ENCODE assay signal across 23 cellular contexts in genomic region chr12:9810721-9811120, GRCh38. TPM values are rescaled to one million over a fixed set of nuclear protein-coding genes. Genes with fewer than 3 reads are reported as not detected.
A peak's percentile ranks its signal among the peaks of the same experiment; 100 is the strongest.
DNase-seq lines count a peak whose midpoint lies in the region; FAIRE-seq and TF ChIP-seq lines count a peak whose summit lies in the region.
"Had no signal": no experiment of that assay in that cellular context is flagged by ENCODE, and none has a peak within 500 bp of the region (broad histone marks: within the 10 kb centered on the region; RNA-seq: fewer than 3 reads in every experiment).

No MANE protein-coding gene starts in this region.

- peak overlapping the region in 5 of 11 experiments; percentile 26 to 69 (median 46); a peak in 10 of 22 replicates for H3K27ac ChIP-seq in BLaER1 treated with 17β-estradiol and CSF1 and Interleukin-3, amounts not matched to agents 10 nM and 100 nM
- H3K27ac ChIP-seq in keratinocyte (ENCODE audit: control insufficient read depth, insufficient read depth, low read length) (no peak overlapping the region), Karpas-422 (ENCODE audit: low read length) (no peak overlapping the region)
- H3K27ac ChIP-seq: esophagus muscularis mucosa, heart right ventricle, stomach, uterus had no signal

- TF ChIP-seq CTCF in Loucy (conservative IDR thresholded peaks at IDR 0.05; ENCODE audit: low read length) (no peak), keratinocyte (optimal IDR thresholded peaks at IDR 0.05 in 1 of 3, IDR thresholded peaks at IDR 0.05 in 1 of 3, conservative IDR thresholded peaks at IDR 0.05 in 1 of 3; ENCODE audit: extremely low read depth in 1 of 3, insufficient read depth in 2 of 3, low read length in 3 of 3) (no peak)

- H3K4me3 ChIP-seq in BLaER1 treated with 17β-estradiol and CSF1 and Interleukin-3, amounts not matched to agents 10 nM and 100 nM: no peak overlapping the region
- H3K4me3 ChIP-seq in Loucy (ENCODE audit: low read length, poor library complexity, severe bottlenecking): peak overlapping the region; percentile 23
- H3K4me3 ChIP-seq in keratinocyte (ENCODE audit: control insufficient read depth in 2 of 3, extremely low read depth in 1 of 3, insufficient read depth in 2 of 3, low read depth in 1 of 3, low read length in 3 of 3): no peak overlapping the region
- H3K4me3 ChIP-seq in Karpas-422 (ENCODE audit: low read length): no peak overlapping the region
- H3K4me3 ChIP-seq: esophagus muscularis mucosa, heart right ventricle, stomach, uterus had no signal

- H3K79me2 ChIP-seq in Loucy (ENCODE audit: insufficient read depth, low read length) (no peaks in the 10 kb centered on the region; the same call in 1 of the 2 replicates), keratinocyte (ENCODE audit: control insufficient read depth, insufficient read depth, low read length) (no peaks in the 10 kb centered on the region), Karpas-422 (ENCODE audit: low read length) (no peaks in the 10 kb centered on the region)

- DNase-seq in SKM-1 (lab: John Stamatoyannopoulos, UW; ENCODE audit: unreplicated experiment) (peak; percentile 46), keratinocyte (ENCODE audit: low read depth, low spot score) (no peak), Karpas-422 (no peak), AG08396 (ENCODE audit: low spot score) (no peak), NCI-H2081 (lab: John Stamatoyannopoulos, UW) (no peak)
- no peak for DNase-seq in activated CD8-positive, alpha-beta memory T cell treated with anti-CD3 and anti-CD28 coated beads for 24 hours
- DNase-seq: activated CD4-positive, alpha-beta T cell treated with anti-CD3 and anti-CD28 coated beads, Interleukin-2, amount 10 ng/mL, durations not matched to agents 24 days and 14 days; activated T-cell treated with anti-CD3 and anti-CD28 coated beads, Interleukin-2, amount 50 U/mL, for 1 hour; Calu3; GDM1; heart right ventricle; islet precursor cell; mesendoderm; NCI-H1105 treated with DMSO at 0.1 percent for 48 hours; NCI-H774; stomach; uterus had no signal

- no peaks in the 10 kb centered on the region for H3K9me3 ChIP-seq in BLaER1 treated with 17β-estradiol and CSF1 and Interleukin-3, amounts not matched to agents 10 nM and 100 nM (replicated peaks in 1 of 11)
- H3K9me3 ChIP-seq in Loucy (ENCODE audit: insufficient read depth, low read depth, low read length) (no peaks in the 10 kb centered on the region), keratinocyte (ENCODE audit: control insufficient read depth, low read depth, low read length) (no peaks in the 10 kb centered on the region), Karpas-422 (ENCODE audit: low read length) (no peaks in the 10 kb centered on the region)
- H3K9me3 ChIP-seq: esophagus muscularis mucosa, heart right ventricle, stomach, uterus had no signal

- H2AFZ ChIP-seq in Loucy (ENCODE audit: low read length): no peak overlapping the region
- H2AFZ ChIP-seq in keratinocyte (ENCODE audit: control insufficient read depth, low read length): peak overlapping the region; percentile 37
- H2AFZ ChIP-seq in Karpas-422 (ENCODE audit: low read length): no peak overlapping the region

- H3K27me3 ChIP-seq in BLaER1 treated with 17β-estradiol and CSF1 and Interleukin-3, amounts not matched to agents 10 nM and 100 nM: no peaks in the 10 kb centered on the region
- H3K27me3 ChIP-seq in Loucy (ENCODE audit: insufficient read depth, low read length, poor library complexity, severe bottlenecking): no peaks in the 10 kb centered on the region
- H3K27me3 ChIP-seq in keratinocyte (ENCODE audit: control insufficient read depth, extremely low read depth, insufficient read depth, low read length): peaks cover 5% of the 10 kb centered on the region
- no peaks in the 10 kb centered on the region for H3K27me3 ChIP-seq in Karpas-422 (ENCODE audit: low read length)
- H3K27me3 ChIP-seq: uterus had no signal

- H3K4me1 ChIP-seq in BLaER1 treated with 17β-estradiol and CSF1 and Interleukin-3, amounts not matched to agents 10 nM and 100 nM: peaks cover 11 to 32% (median 22%) of the 10 kb centered on the region in 10 experiments; a peak in 19 of 20 replicates
- H3K4me1 ChIP-seq in Loucy (ENCODE audit: insufficient read depth, low read length, poor library complexity, severe bottlenecking) (peaks cover 11% of the 10 kb centered on the region), keratinocyte (ENCODE audit: control insufficient read depth, extremely low read depth, insufficient read depth, low read length) (no peaks in the 10 kb centered on the region), Karpas-422 (ENCODE audit: low read length) (peaks cover 3% of the 10 kb centered on the region; the same call in 1 of the 2 replicates)
- H3K4me1 ChIP-seq: esophagus muscularis mucosa, uterus had no signal

- peak overlapping the region in 2 of 11 experiments; percentile 24 to 25; a peak in 2 of 22 replicates for H3K9ac ChIP-seq in BLaER1 treated with 17β-estradiol and CSF1 and Interleukin-3, amounts not matched to agents 10 nM and 100 nM
- H3K9ac ChIP-seq in Loucy (ENCODE audit: low read depth, low read length, poor library complexity, severe bottlenecking) (no peak overlapping the region), keratinocyte (ENCODE audit: control insufficient read depth, extremely low read depth, insufficient read depth, low read length) (no peak overlapping the region), Karpas-422 (ENCODE audit: low read length) (no peak overlapping the region)

- H3K36me3 ChIP-seq in BLaER1 treated with 17β-estradiol and CSF1 and Interleukin-3, amounts not matched to agents 10 nM and 100 nM: no peaks in the 10 kb centered on the region
- H3K36me3 ChIP-seq in Loucy (ENCODE audit: insufficient read depth, low read length): no peaks in the 10 kb centered on the region
- no peaks in the 10 kb centered on the region for H3K36me3 ChIP-seq in keratinocyte (ENCODE audit: control insufficient read depth in 2 of 2, extremely low read depth in 1 of 2, insufficient read depth in 2 of 2, low read length in 2 of 2)
- H3K36me3 ChIP-seq in Karpas-422 (ENCODE audit: insufficient read depth, low read length): no peaks in the 10 kb centered on the region
- H3K36me3 ChIP-seq: esophagus muscularis mucosa, heart right ventricle, stomach, uterus had no signal

- dilution Hi-C loops in keratinocyte (cut with MboI; ENCODE audit: extremely low pct_ligation_motif_present, low sequenced_read_pairs): no loop called here

- no peaks in the 10 kb centered on the region for H3K9me1 ChIP-seq in keratinocyte (ENCODE audit: control insufficient read depth, extremely low read depth, insufficient read depth, low read length)

- H4K20me1 ChIP-seq in BLaER1 treated with 17β-estradiol and CSF1 and Interleukin-3, amounts not matched to agents 10 nM and 100 nM: no peaks in the 10 kb centered on the region
- H4K20me1 ChIP-seq in Loucy (ENCODE audit: insufficient read depth, low read length, poor library complexity, severe bottlenecking): no peaks in the 10 kb centered on the region
- H4K20me1 ChIP-seq in keratinocyte (ENCODE audit: control insufficient read depth, extremely low read depth, insufficient read depth, low read length): no peaks in the 10 kb centered on the region
- H4K20me1 ChIP-seq in Karpas-422 (ENCODE audit: insufficient read depth, low read depth, low read length): no peaks in the 10 kb centered on the region

- peak overlapping the region; percentile 13 to 73 (median 46); a peak in 21 of 22 replicates for H3K4me2 ChIP-seq in BLaER1 treated with 17β-estradiol and CSF1 and Interleukin-3, amounts not matched to agents 10 nM and 100 nM
- peak overlapping the region; percentile 57 for H3K4me2 ChIP-seq in Loucy (ENCODE audit: low read depth, low read length, poor library complexity, severe bottlenecking)
- no peak overlapping the region for H3K4me2 ChIP-seq in keratinocyte (ENCODE audit: control insufficient read depth, extremely low read depth, insufficient read depth, low read depth, low read length)
- no peak overlapping the region for H3K4me2 ChIP-seq in Karpas-422 (ENCODE audit: low read depth, low read length, poor library complexity, severe bottlenecking)

- no peak for FAIRE-seq in keratinocyte (lab: Jason Lieb, UNC)

- H3K9me2 ChIP-seq in Loucy (replicated peaks; ENCODE audit: low read depth, low read length) (no peaks in the 10 kb centered on the region), Karpas-422 (replicated peaks; ENCODE audit: insufficient read depth, low read length) (no peaks in the 10 kb centered on the region)

- H3F3A ChIP-seq in Loucy (ENCODE audit: low read depth): no peaks in the 10 kb centered on the region

RNA-seq across cellular contexts. Expression of gene KLRF1, which starts 16.6 kb away (rescaled TPM):
- polyA plus RNA-seq in keratinocyte: 0.12 TPM in 1 of 3 replicates, not detected in the others
- polyA plus RNA-seq in keratinocyte (2011; ENCODE audit: low read depth): not detected
- polyA plus RNA-seq in keratinocyte (2011; cell fraction: cytosol; rRNA removed): not detected in 2 replicates
- not detected in 2 replicates for polyA plus RNA-seq in keratinocyte (2011; cell fraction: nucleus; rRNA removed)
- not detected in 2 replicates for polyA plus RNA-seq in keratinocyte (2012; ENCODE audit: low replicate concordance)
- not detected in 3 replicates for polyA minus RNA-seq in keratinocyte
- polyA minus RNA-seq in keratinocyte (2011; cell fraction: cytosol; rRNA and poly(A)+ RNA removed): not detected
- not detected in 2 replicates for polyA minus RNA-seq in keratinocyte (2011; cell fraction: nucleus; rRNA and poly(A)+ RNA removed)
- not detected in 2 replicates for total RNA-seq in Karpas-422 (2014; rRNA removed; shearing (Covaris generic); ENCODE audit: low replicate concordance)
- total RNA-seq: activated CD4-positive, alpha-beta T cell treated with anti-CD3 and anti-CD28 coated beads, Interleukin-2, amount 10 ng/mL, durations not matched to agents 24 days and 14 days; Calu3; dermis microvascular lymphatic vessel endothelial cell; neural crest cell had no signal
- polyA plus RNA-seq: AG04450 had no signal

RNA-seq across cellular contexts. Expression of gene CD69, which starts 50.0 kb away (rescaled TPM):
- not detected in 3 replicates for polyA plus RNA-seq in keratinocyte
- not detected for polyA plus RNA-seq in keratinocyte (2011; ENCODE audit: low read depth)
- polyA plus RNA-seq in keratinocyte (2011; cell fraction: cytosol; rRNA removed): not detected in 2 replicates
- polyA plus RNA-seq in keratinocyte (2011; cell fraction: nucleus; rRNA removed): not detected in 2 replicates
- not detected in 2 replicates for polyA plus RNA-seq in keratinocyte (2012; ENCODE audit: low replicate concordance)
- polyA minus RNA-seq in keratinocyte: not detected in 3 replicates
- polyA minus RNA-seq in keratinocyte (2011; cell fraction: cytosol; rRNA and poly(A)+ RNA removed): not detected
- polyA minus RNA-seq in keratinocyte (2011; cell fraction: nucleus; rRNA and poly(A)+ RNA removed): not detected in 2 replicates
- 0.22 and 0.34 TPM in 2 replicates for total RNA-seq in Karpas-422 (2014; rRNA removed; shearing (Covaris generic); ENCODE audit: low replicate concordance)
- total RNA-seq: neural crest cell had no signal
- polyA plus RNA-seq: AG04450 had no signal

RNA-seq across cellular contexts. Expression of gene CLEC2B, which starts 58.4 kb away (rescaled TPM):
- 5.2 to 31.3 TPM (median 20.9 TPM) in 3 replicates for polyA plus RNA-seq in keratinocyte
- 39.5 TPM for polyA plus RNA-seq in keratinocyte (2011; ENCODE audit: low read depth)
- polyA plus RNA-seq in keratinocyte (2011; cell fraction: cytosol; rRNA removed): 13.3 and 29.6 TPM in 2 replicates
- polyA plus RNA-seq in keratinocyte (2011; cell fraction: nucleus; rRNA removed): 19.2 and 30.3 TPM in 2 replicates
- polyA plus RNA-seq in keratinocyte (2012; ENCODE audit: low replicate concordance): 11.2 and 13.5 TPM in 2 replicates
- polyA minus RNA-seq in keratinocyte: 0.33 to 8.5 TPM (median 5.3 TPM) in 3 replicates
- 6.7 TPM for polyA minus RNA-seq in keratinocyte (2011; cell fraction: cytosol; rRNA and poly(A)+ RNA removed)
- polyA minus RNA-seq in keratinocyte (2011; cell fraction: nucleus; rRNA and poly(A)+ RNA removed): 3.6 and 10.6 TPM in 2 replicates
- not detected in 2 replicates for total RNA-seq in Karpas-422 (2014; rRNA removed; shearing (Covaris generic); ENCODE audit: low replicate concordance)
- total RNA-seq: Calu3 had no signal

Comparison
In these comparisons a context has a peak if more than half of its experiments do, and no peak if none do; other contexts are left out.
1. H3K4me2 ChIP-seq: peak in BLaER1 treated with 17β-estradiol and CSF1 and Interleukin-3, amounts not matched to agents 10 nM and 100 nM (11 of 11) and Loucy (single experiment); none in keratinocyte (single experiment) and Karpas-422 (single experiment).